ENCODE assay signal across 9 cellular contexts in the genomic region with DNA sequence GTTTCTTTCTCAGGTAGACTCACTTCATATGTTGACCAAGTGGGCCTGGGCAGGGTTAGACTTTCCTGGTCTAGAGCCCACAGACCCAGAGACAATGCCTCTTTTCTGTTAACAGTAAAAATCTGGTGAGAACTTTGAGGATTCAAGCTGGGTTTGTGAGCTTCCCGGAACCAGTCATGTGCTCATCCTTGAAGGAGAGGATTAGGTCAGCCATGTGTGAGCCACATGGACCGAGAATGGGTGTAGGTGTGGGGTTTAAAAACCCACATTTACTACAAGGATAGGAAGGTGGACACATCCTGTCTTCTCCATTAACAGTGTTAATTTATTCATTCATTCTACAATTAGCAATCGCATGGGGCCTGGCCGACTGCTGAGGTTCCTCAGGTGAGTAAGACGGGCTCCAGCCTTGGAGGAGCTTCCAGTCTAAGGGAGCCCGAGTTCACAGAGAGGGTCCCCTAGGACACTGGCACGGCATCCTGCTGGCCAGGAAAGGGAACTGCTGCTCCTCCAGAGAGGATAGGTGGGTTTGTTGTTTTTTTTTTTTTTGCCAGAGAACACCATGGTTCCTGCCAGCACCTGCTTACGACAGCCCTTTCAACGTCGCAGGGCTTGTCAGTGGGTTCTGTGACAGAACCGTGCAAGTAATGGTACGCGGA.
DNase-seq lines count a peak whose midpoint lies in the region; ATAC-seq and TF ChIP-seq lines count a peak whose summit lies in the region.
"Had no signal": no experiment of that assay in that cellular context is flagged by ENCODE, and none has a peak within 500 bp of the region (broad histone marks: within the 10 kb centered on the region; RNA-seq: fewer than 3 reads in every experiment).

No MANE protein-coding gene starts in this region.

- no peak overlapping the region for H3K27ac Mint-ChIP-seq in activated naive CD4-positive, alpha-beta T cell treated with anti-CD3 and anti-CD28 coated beads for 36 hours

- CTCF ChIA-PET in activated naive CD4-positive, alpha-beta T cell treated with anti-CD3 and anti-CD28 coated beads for 36 hours (lab: Charles Lee) = interaction anchor here (0.7 to 2.0 kb wide), 2 partner anchors 11 to 43 kb away, joined by 3 to 6 read pairs; no protein-coding TSS in a partner anchor

- H3K27ac ChIP-seq in brain microvascular endothelial cell (no peak overlapping the region), transverse colon (peak overlapping the region in 2 of 4 donors; percentile 1 to 22)

- H3K27me3 ChIP-seq in brain microvascular endothelial cell (replicated peaks) (no peaks in the 10 kb centered on the region), transverse colon (peaks cover 5% of the 10 kb centered on the region)

- no peaks in the 10 kb centered on the region for H3K36me3 Mint-ChIP-seq in activated naive CD4-positive, alpha-beta T cell treated with anti-CD3 and anti-CD28 coated beads for 36 hours (ENCODE audit: low read depth)

- no peak for TF ChIP-seq POLR2A in transverse colon (IDR thresholded peaks at IDR 0.05)

- TF ChIP-seq CTCF in brain microvascular endothelial cell (IDR thresholded peaks at IDR 0.05; ENCODE audit: low read depth, low read length, missing control alignments) = peak; percentile 51
- TF ChIP-seq CTCF in transverse colon (IDR thresholded peaks at IDR 0.05) = no peak

- intact Hi-C loops in activated naive CD4-positive, alpha-beta T cell treated with anti-CD3 and anti-CD28 coated beads for 36 hours (cut with micrococcal nuclease) = loop anchor here (2.0 to 10.0 kb wide), 3 partner anchors 69 to 1491 kb away; a partner anchor contains a TSS
- intact Hi-C loops in transverse colon (cut with DNase I; ENCODE audit: low total_unique reads) = no loop called here

- H3K4me3 Mint-ChIP-seq in activated naive CD4-positive, alpha-beta T cell treated with anti-CD3 and anti-CD28 coated beads for 36 hours = peak overlapping the region; percentile 74

- in situ Hi-C loops in brain microvascular endothelial cell (cut with HindIII; ENCODE audit: low pct_ligation_motif_present, low sequenced_read_pairs) = no loop called here
- in situ Hi-C loops in transverse colon (cut with MboI; ENCODE audit: low pct_ligation_motif_present in 1 of 4, low pct_unique_long_range_greater_than_20kb in 1 of 4, low sequenced_read_pairs in 3 of 4) = no loop called here

- WGBS in transverse colon (ENCODE audit: low coverage in 1 of 2), 2 donors = 66% methylated on average over 13 of the region's 13 CpGs; no CpG with 5 or more reads in 1 of the 2 donors

- H3K36me3 ChIP-seq in brain microvascular endothelial cell (replicated peaks) = no peaks in the 10 kb centered on the region
- no peaks in the 10 kb centered on the region for H3K36me3 ChIP-seq in transverse colon

- peaks cover 0 to 16% (median 8%) of the 10 kb centered on the region in 4 donors for H3K4me1 ChIP-seq in transverse colon

- H3K27me3 Mint-ChIP-seq in activated naive CD4-positive, alpha-beta T cell treated with anti-CD3 and anti-CD28 coated beads for 36 hours (ENCODE audit: low read depth) = peaks cover 3% of the 10 kb centered on the region

- DNase-seq in activated naive CD4-positive, alpha-beta T cell treated with anti-CD3 and anti-CD28 coated beads for 36 hours = no peak
- DNase-seq in activated naive CD4-positive, alpha-beta T cell treated with Interleukin-2 at 50 U/mL for 16 hours = no peak
- DNase-seq in brain microvascular endothelial cell (no peak), left lobe of liver (ENCODE audit: low spot score) (no peak), transverse colon (no peak), NCI-H1105 (lab: John Stamatoyannopoulos, UW) (no peak)
- no peak for DNase-seq in stimulated activated CD4-positive, alpha-beta T cell treated with anti-CD3 and anti-CD28 coated beads, Interleukin-2, amount 100 ng/mL, for 48 hours

- H3K9me3 Mint-ChIP-seq in activated naive CD4-positive, alpha-beta T cell treated with anti-CD3 and anti-CD28 coated beads for 36 hours = no peaks in the 10 kb centered on the region

- peak; percentile 8 for ATAC-seq in left lobe of liver
- ATAC-seq in GM18511 (IDR thresholded peaks at IDR 0.05; ENCODE audit: unreplicated experiment) = no peak

- peak overlapping the region; percentile 59 for H3K4me3 ChIP-seq in brain microvascular endothelial cell (ENCODE audit: low read depth, low read length)
- H3K4me3 ChIP-seq in transverse colon = peak overlapping the region in 3 of 4 donors; percentile 36 to 64 (median 39)
- H3K4me3 ChIP-seq: lung had no signal

- TF ChIP-seq EP300 in transverse colon (IDR thresholded peaks at IDR 0.05; ENCODE audit: low read depth) = no peak

- H3K9me3 ChIP-seq in transverse colon = no peaks in the 10 kb centered on the region

- peaks cover 11% of the 10 kb centered on the region for H3K4me1 Mint-ChIP-seq in activated naive CD4-positive, alpha-beta T cell treated with anti-CD3 and anti-CD28 coated beads for 36 hours (ENCODE audit: low read depth)
